8 cellular contexts compared by ENCODE assay signal in the genomic region with DNA sequence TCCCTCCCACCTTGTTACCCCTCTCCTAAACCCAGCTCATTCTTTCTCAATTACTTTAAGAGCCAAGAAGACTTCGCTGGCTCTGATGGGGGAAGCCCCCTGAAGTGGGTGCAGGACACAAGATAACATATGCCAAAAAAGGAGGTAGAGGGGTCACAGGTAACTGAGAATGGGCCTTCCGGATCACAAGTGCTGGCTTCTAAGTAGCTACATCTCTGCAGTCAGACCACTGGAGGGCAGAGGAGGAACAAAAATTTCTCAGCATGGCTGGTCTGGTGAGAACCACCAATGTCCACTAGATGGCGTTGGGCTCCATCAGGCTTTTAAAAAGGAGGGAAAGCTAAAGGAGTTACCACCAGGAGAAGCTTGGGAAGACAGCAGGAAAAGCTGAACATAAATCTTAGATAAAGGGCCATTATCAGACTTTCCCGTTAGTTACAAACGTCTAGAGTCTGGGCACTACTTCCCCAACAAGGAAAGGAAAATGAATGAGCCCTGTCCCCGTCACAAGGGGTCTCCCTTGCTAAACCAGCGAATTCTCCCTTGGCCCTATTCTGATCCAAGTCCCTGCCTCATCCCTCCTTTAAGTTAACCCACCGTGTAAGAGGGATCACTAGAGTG. TPM values are rescaled to one million over a fixed set of nuclear protein-coding genes. Genes with fewer than 3 reads are reported as not detected.
DNase-seq lines count a peak whose midpoint lies in the region; ATAC-seq, FAIRE-seq and TF ChIP-seq lines count a peak whose summit lies in the region.

No MANE protein-coding gene starts in this region.

- H3K27me3 ChIP-seq in esophagus muscularis mucosa (no peaks in the 10 kb centered on the region), subcutaneous abdominal adipose tissue (ENCODE audit: control insufficient read depth in 5 of 5, insufficient read depth in 4 of 5, low read length in 5 of 5) (no peaks in the 10 kb centered on the region)

- FAIRE-seq in HTR-8/SVneo (lab: Jason Lieb, UNC), result no peak

- H3K36me3 Mint-ChIP-seq in nephron progenitor cell (ENCODE audit: low read depth), result peaks cover 57% of the 10 kb centered on the region

- peak overlapping the region in 1 of 5 donors; percentile 41 for H3K9ac ChIP-seq in subcutaneous abdominal adipose tissue (ENCODE audit: low read length in 5 of 5)

- peak overlapping the region; percentile 97 for H3K4me3 Mint-ChIP-seq in nephron progenitor cell

- no peaks in the 10 kb centered on the region for H3K9me3 Mint-ChIP-seq in nephron progenitor cell

- TF ChIP-seq POLR2A in esophagus muscularis mucosa (IDR thresholded peaks at IDR 0.05; ENCODE audit: low read depth), result no peak

- intact Hi-C loops in esophagus muscularis mucosa (cut with DNase I), result no loop called here

- H3K4me1 ChIP-seq in esophagus muscularis mucosa, result peaks cover 29 to 54% (median 49%) of the 10 kb centered on the region in 4 donors
- peaks cover 3 to 35% (median 28%) of the 10 kb centered on the region in 5 donors for H3K4me1 ChIP-seq in subcutaneous abdominal adipose tissue (ENCODE audit: control insufficient read depth in 5 of 5, insufficient read depth in 5 of 5, low read length in 5 of 5)

- peaks cover 70% of the 10 kb centered on the region for H3K4me1 Mint-ChIP-seq in nephron progenitor cell

- no peak for TF ChIP-seq EP300 in esophagus muscularis mucosa (IDR thresholded peaks at IDR 0.05)

- CTCF ChIA-PET in AG04449 (lab: Yijun Ruan, JAX), result interaction anchor here (0.6 to 31.7 kb wide), 50 partner anchors 9 to 549 kb away, joined by 3 to 1423 read pairs (median 5); a partner anchor contains a TSS

- 25% methylated on average over 8 of the region's 8 CpGs for WGBS in esophagus muscularis mucosa

- H3K9me3 ChIP-seq in esophagus muscularis mucosa (no peaks in the 10 kb centered on the region), subcutaneous abdominal adipose tissue (ENCODE audit: control insufficient read depth in 5 of 5, low read length in 5 of 5) (no peaks in the 10 kb centered on the region)

- peak; percentile 92 for TF ChIP-seq CTCF in AG04449 (IDR thresholded peaks at IDR 0.05; ENCODE audit: insufficient read depth, low read length, missing control alignments)
- TF ChIP-seq CTCF in esophagus muscularis mucosa (IDR thresholded peaks at IDR 0.05), result peak in 2 of 3 experiments; percentile 97 to 98
- peak; percentile 98 for TF ChIP-seq CTCF in nephron progenitor cell (IDR thresholded peaks at IDR 0.05)

- H3K4me3 ChIP-seq in AG04449 (ENCODE audit: low read depth, low read length) (peak overlapping the region; percentile 39), esophagus muscularis mucosa (no peak overlapping the region), subcutaneous abdominal adipose tissue (ENCODE audit: low read depth in 1 of 5, low read length in 5 of 5) (no peak overlapping the region)

- ATAC-seq in GM19324 (IDR thresholded peaks at IDR 0.05; ENCODE audit: low FRiP score, unreplicated experiment), result peak; percentile 50

- DNase-seq in AG04449 (ENCODE audit: low read depth, low spot score) (peak; percentile 61), HTR-8/SVneo (ENCODE audit: insufficient read length, low spot score) (peak; percentile 70), esophagus muscularis mucosa (ENCODE audit: extremely low spot score) (no peak), nephron progenitor cell (peak; percentile 82), NCI-H524 treated with DMSO at 0.1 percent for 48 hours (lab: John Stamatoyannopoulos, UW) (no peak)
- DNase-seq in activated CD8-positive, alpha-beta memory T cell treated with anti-CD3 and anti-CD28 coated beads for 48 hours (ENCODE audit: low read depth in 2 of 3, low spot score in 2 of 3), result peak in 2 of 3 experiments; percentile 25 to 32

- H3K27ac Mint-ChIP-seq in nephron progenitor cell, result peak overlapping the region; percentile 96

- H3K27ac ChIP-seq in esophagus muscularis mucosa (replicated peaks in 1 of 4) (peak overlapping the region; percentile 8 to 88 (median 58)), subcutaneous abdominal adipose tissue (ENCODE audit: low read depth, low read length) (peak overlapping the region; percentile 90)

- H3K27me3 Mint-ChIP-seq in nephron progenitor cell (ENCODE audit: low read depth, poor library complexity), result no peaks in the 10 kb centered on the region

- H3K36me3 ChIP-seq in esophagus muscularis mucosa (peaks cover 25 to 70% (median 66%) of the 10 kb centered on the region in 4 donors), subcutaneous abdominal adipose tissue (ENCODE audit: control insufficient read depth in 5 of 5, insufficient read depth in 5 of 5, low read length in 5 of 5) (peaks cover 10 to 59% (median 56%) of the 10 kb centered on the region in 5 donors)

- POLR2A ChIA-PET in AG04449 (lab: Yijun Ruan, JAX), result interaction anchor here (0.6 to 1.6 kb wide), 8 partner anchors 8 to 115 kb away, joined by 3 to 25 read pairs (median 4); a partner anchor contains a TSS

RNA-seq across cellular contexts. Expression of a gene that starts 11.6 kb away (rescaled TPM):
- 1 to 10 TPM; 2.5 to 5.9 (median 3.6) TPM for total RNA-seq in esophagus muscularis mucosa

RNA-seq across cellular contexts. Expression of a gene that starts 26.0 kb away (rescaled TPM):
- total RNA-seq in esophagus muscularis mucosa, result 100 to 1,000 TPM in 1 of 4 donors, 10 to 100 TPM in 3; 60.1 to 101 (median 89.5) TPM

RNA-seq across cellular contexts. Expression of a gene that starts 26.4 kb away (rescaled TPM):
- total RNA-seq in esophagus muscularis mucosa, result 10 to 100 TPM; 21.2 to 42.5 (median 34.0) TPM

RNA-seq across cellular contexts. Expression of a gene that starts 26.9 kb away (rescaled TPM):
- not detected for total RNA-seq in esophagus muscularis mucosa

RNA-seq across cellular contexts. Expression of a gene that starts 34.2 kb away (rescaled TPM):
- 100 to 1,000 TPM; 135 to 155 (median 145) TPM for total RNA-seq in esophagus muscularis mucosa

Comparison
In these comparisons a context has a peak if more than half of its experiments do, and no peak if none do; other contexts are left out.
1. DNase-seq: peak in AG04449 (single experiment), HTR-8/SVneo (single experiment), activated CD8-positive, alpha-beta memory T cell treated with anti-CD3 and anti-CD28 coated beads for 48 hours (2 of 3) and nephron progenitor cell (single experiment); none in esophagus muscularis mucosa (single experiment) and NCI-H524 treated with DMSO at 0.1 percent for 48 hours (single experiment).
2. Peak in every context shown above with its lines, with median percentiles within 50 percentile points of each other: CTCF ChIP-seq.